Comparison of ENCODE assay signal across 8 cellular contexts in the genomic region with DNA sequence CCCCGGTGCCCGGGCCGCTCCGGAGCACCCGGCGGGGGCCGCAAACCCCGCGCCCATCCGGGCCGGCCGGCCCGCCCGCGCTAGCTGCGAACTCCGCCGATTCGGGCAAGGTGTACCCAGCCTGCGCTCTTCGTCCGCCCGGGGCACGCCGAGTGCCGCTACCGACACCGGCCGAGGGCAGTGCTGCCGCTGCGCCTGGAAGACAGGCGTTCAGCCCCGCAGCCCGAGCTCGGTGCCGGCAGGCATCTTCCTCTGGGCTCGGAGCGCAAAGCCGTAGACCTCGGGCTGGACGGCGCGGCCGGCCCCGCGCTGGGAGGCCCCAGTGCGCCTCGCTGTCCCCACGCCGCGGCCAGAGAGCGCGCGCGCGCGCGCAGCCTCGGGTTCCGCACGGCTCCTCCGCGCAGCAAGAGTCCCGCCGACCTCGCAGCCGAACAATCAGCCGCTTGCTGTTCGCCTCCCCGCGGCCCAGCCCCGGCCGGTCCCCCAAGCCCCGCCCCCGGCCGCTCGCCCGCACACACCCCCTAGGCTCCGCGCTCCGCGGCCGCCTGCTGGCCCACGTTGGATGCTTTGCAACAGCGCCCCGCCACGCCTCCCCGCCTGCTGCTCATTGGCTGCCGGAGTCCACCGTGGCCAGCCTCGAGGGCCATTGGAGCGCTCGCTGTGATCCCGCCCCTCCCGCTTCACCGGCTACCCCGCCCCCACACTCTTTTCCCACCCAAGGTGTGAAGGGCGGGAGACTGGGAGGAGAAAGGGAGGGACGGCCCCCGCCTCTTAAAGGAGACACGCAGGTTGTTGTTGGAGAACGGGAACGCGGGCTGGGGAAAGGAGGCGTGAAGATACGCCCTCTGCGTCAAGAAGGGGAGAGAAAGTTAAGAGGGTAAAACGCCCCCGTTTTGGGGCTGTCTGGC. TPM values are rescaled to one million over a fixed set of nuclear protein-coding genes. Genes with fewer than 3 reads are reported as not detected.
DNase-seq lines count a peak whose midpoint lies in the region; ATAC-seq and TF ChIP-seq lines count a peak whose summit lies in the region.

TSS of gene LRIG1 (minus strand) at position 448 of the 908 bp plus-strand sequence. CDS start 615 bp downstream, outside the sequence.

- H3K27ac ChIP-seq in WERI-Rb-1 (peak within 1 kb of the TSS; percentile 81), breast epithelium (peak within 1 kb of the TSS; percentile 93), iPS-20b (ENCODE audit: low read length) (no peak within 1 kb of the TSS), skin epidermis (peak within 1 kb of the TSS; percentile 39 to 95 (median 87))

- H3K4me1 ChIP-seq in breast epithelium: no peaks in the 10 kb centered on the region
- peaks cover 41% of the 10 kb centered on the region for H3K4me1 ChIP-seq in iPS-20b (ENCODE audit: insufficient read depth, low read length)

- H3K9ac ChIP-seq in iPS-20b (ENCODE audit: low read depth, low read length): peak within 1 kb of the TSS; percentile 88

- no peaks in the 10 kb centered on the region for H3K9me3 ChIP-seq in WERI-Rb-1 (ENCODE audit: severe bottlenecking)
- no peaks in the 10 kb centered on the region for H3K9me3 ChIP-seq in breast epithelium
- H3K9me3 ChIP-seq in iPS-20b (ENCODE audit: insufficient read depth, low read depth, low read length): no peaks in the 10 kb centered on the region

- H3K36me3 ChIP-seq in WERI-Rb-1 (peaks cover 5% of the 10 kb centered on the region; the same call in 1 of the 2 replicates), breast epithelium (no peaks in the 10 kb centered on the region), iPS-20b (ENCODE audit: insufficient read depth, low read depth, low read length) (no peaks in the 10 kb centered on the region)

- peak; percentile 25; the same call in 1 of the 2 replicates for TF ChIP-seq CTCF in WERI-Rb-1 (IDR thresholded peaks at IDR 0.05; ENCODE audit: low read depth, low read length)
- peak; percentile 36 to 62 (median 45) for TF ChIP-seq CTCF in breast epithelium (IDR thresholded peaks at IDR 0.05)

- intact Hi-C loops in breast epithelium (cut with DNase I; ENCODE audit: low total_unique reads): no loop called here

- DNase-seq in 8988T (peak; percentile 97), NCI-H2171 (lab: John Stamatoyannopoulos, UW) (peak; percentile 90), WERI-Rb-1 (peak; percentile 99), breast epithelium (ENCODE audit: low spot score in 2 of 2) (peak; percentile 99 to 100)

- TF ChIP-seq POLR2A in breast epithelium (IDR thresholded peaks at IDR 0.05): no peak

- no peaks in the 10 kb centered on the region for H3K27me3 ChIP-seq in WERI-Rb-1 (ENCODE audit: insufficient read depth, low read depth, severe bottlenecking)
- H3K27me3 ChIP-seq in breast epithelium: no peaks in the 10 kb centered on the region
- H3K27me3 ChIP-seq in iPS-20b (ENCODE audit: insufficient read depth, low read length): 0 out of 2 replicates have a peak, but pooled peaks cover 5% of the 10 kb centered on the region

- H3K4me3 ChIP-seq in WERI-Rb-1 (ENCODE audit: low read depth, low read length) (peak within 1 kb of the TSS; percentile 86), breast epithelium (peak within 1 kb of the TSS; percentile 82 to 99 (median 96)), iPS-20b (ENCODE audit: low read length) (peak within 1 kb of the TSS; percentile 91), skin epidermis (peak within 1 kb of the TSS; percentile 71 to 96 (median 89))

- ATAC-seq in GM18861 (IDR thresholded peaks at IDR 0.05; ENCODE audit: unreplicated experiment) (peak; percentile 93), HG03095 (IDR thresholded peaks at IDR 0.05; ENCODE audit: unreplicated experiment) (peak; percentile 97)

RNA-seq across cellular contexts. Expression of gene LRIG1, which starts in this region (rescaled TPM):
- total RNA-seq in breast epithelium: 100 to 1,000 TPM in 2 of 3 donors, 10 to 100 TPM in 1; 66.1 to 227 (median 131) TPM
